32 cellular contexts compared by ENCODE assay signal in the genomic region with DNA sequence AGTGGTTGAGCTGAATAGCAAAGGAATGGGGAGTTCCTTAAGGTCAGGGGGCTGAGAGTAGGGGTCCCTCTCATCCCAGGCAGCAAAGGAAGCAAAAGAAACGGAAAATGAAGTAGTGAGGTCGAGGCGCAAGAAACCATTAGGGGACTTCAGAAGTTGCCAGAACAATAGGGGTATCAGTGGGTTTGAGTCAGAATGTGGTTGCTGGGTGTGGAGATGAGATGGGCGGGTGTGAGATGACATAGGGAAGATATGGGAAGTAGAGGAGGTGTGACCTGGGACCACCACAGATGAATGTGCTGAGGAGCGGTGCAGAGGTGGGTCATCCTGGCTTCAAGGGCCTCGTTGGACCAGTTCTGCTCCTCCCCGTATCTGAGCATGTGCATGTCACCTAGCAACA. TPM values are rescaled to one million over a fixed set of nuclear protein-coding genes. Genes with fewer than 3 reads are reported as not detected.
"Had no signal": no experiment of that assay in that cellular context is flagged by ENCODE, and none has a peak within 500 bp of the region (broad histone marks: within the 10 kb centered on the region; RNA-seq: fewer than 3 reads in every experiment).

No MANE protein-coding gene starts in this region.

- H3K36me3 ChIP-seq: colonic mucosa, esophagus squamous epithelium, heart right ventricle, left ventricle myocardium inferior, ovary, sigmoid colon, thoracic aorta, tibial nerve, upper lobe of right lung, uterus had no signal

- DNase-seq: colonic mucosa; dermis blood vessel endothelial cell; effector memory CD4-positive, alpha-beta T cell; esophagus squamous epithelium; foreskin melanocyte; glutamatergic neuron; heart right ventricle; hippocampal formation; left colon; left ventricle myocardium inferior; natural killer cell; occipital lobe; posterior cingulate gyrus; psoas muscle; sigmoid colon; stimulated activated CD4-positive, alpha-beta T cell treated with anti-CD3 and anti-CD28 coated beads, Interleukin-4, amount 100 ng/mL, for 4 hours; stimulated activated naive CD4-positive, alpha-beta T cell; substantia nigra; upper lobe of right lung; uterus had no signal

- H3K9me3 Mint-ChIP-seq: natural killer cell had no signal

- H3K4me3 Mint-ChIP-seq: memory B cell, natural killer cell had no signal

- ATAC-seq: heart right ventricle, left colon, natural killer cell, upper lobe of right lung had no signal

- H3K4me1 Mint-ChIP-seq: memory B cell, natural killer cell had no signal

- H3K4me1 ChIP-seq: colonic mucosa, left ventricle myocardium inferior, psoas muscle, sigmoid colon, tibial nerve, upper lobe of right lung, uterus had no signal

- FAIRE-seq: endothelial cell of umbilical vein, islet of Langerhans had no signal

- H3K27ac Mint-ChIP-seq: memory B cell, natural killer cell had no signal

- H3K9me3 ChIP-seq: colonic mucosa, esophagus squamous epithelium, heart right ventricle, left ventricle myocardium inferior, ovary, psoas muscle, sigmoid colon, thoracic aorta, tibial nerve, upper lobe of right lung, uterus had no signal

- H3K36me3 Mint-ChIP-seq: natural killer cell had no signal

- H3K27ac ChIP-seq: colonic mucosa, esophagus squamous epithelium, heart right ventricle, left ventricle myocardium inferior, psoas muscle, sigmoid colon, thoracic aorta, tibial nerve, upper lobe of right lung, uterus had no signal

- H3K4me3 ChIP-seq: colonic mucosa, esophagus squamous epithelium, heart right ventricle, left ventricle myocardium inferior, lung, ovary, psoas muscle, sigmoid colon, thoracic aorta, tibial nerve, upper lobe of right lung, uterus had no signal

- H3K27me3 ChIP-seq: colonic mucosa, esophagus squamous epithelium, heart right ventricle, ovary, sigmoid colon, tibial nerve, upper lobe of right lung, uterus had no signal

RNA-seq across cellular contexts. Expression of gene TXNDC2, which starts 14.9 kb away (rescaled TPM):
- total RNA-seq: colonic mucosa, dermis blood vessel endothelial cell, endothelial cell of umbilical vein, epithelial cell of proximal tubule, kidney epithelial cell, left colon, left ventricle myocardium inferior, natural killer cell, occipital lobe, renal cortical epithelial cell, sigmoid colon, skeletal muscle tissue had no signal
- polyA plus RNA-seq: right cardiac atrium had no signal
